In the genomic region with DNA sequence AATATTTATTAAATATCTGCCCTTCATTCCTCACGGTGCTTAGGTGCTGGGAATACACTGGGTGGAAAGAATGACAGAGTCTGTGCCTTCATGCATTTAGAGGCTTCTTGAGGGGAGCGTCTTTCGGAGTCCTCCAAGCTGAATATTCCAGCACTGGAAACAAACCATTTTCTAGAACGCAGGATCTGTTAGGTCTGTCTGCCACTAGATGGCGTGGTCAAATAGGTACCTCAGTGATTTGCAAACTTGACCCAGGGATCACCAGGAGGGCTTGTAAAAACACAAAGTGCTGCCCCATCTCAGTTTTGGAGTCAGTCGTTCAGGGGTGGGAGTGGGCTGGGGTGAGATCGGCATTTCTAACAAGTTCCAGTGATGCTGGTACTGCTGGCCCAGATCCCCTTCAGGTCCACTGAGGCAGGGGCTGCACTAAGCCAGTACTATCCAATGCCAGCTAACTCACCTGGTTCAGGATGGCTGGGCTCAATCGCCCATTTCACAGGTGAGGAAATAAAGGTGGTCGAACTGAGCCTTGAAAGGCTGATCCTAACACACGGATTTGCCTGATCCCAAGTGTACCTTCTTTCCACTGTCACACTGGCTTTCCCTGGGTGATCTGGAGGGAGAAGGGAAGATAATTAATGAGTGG, we compare ENCODE assay signal across 8 cellular contexts. TPM values are rescaled to one million over a fixed set of nuclear protein-coding genes. Genes with fewer than 3 reads are reported as not detected.
DNase-seq lines count a peak whose midpoint lies in the region; ATAC-seq and TF ChIP-seq lines count a peak whose summit lies in the region.

No MANE protein-coding gene starts in this region.

- H2AFZ ChIP-seq in SU-DHL-6 (ENCODE audit: low read depth, low read length, severe bottlenecking) = no peak overlapping the region

- no peak for ATAC-seq in HG03469 (IDR thresholded peaks at IDR 0.05; ENCODE audit: unreplicated experiment)
- ATAC-seq in HG03175 (IDR thresholded peaks at IDR 0.05; ENCODE audit: unreplicated experiment) = no peak
- no peak for ATAC-seq in HG03025 (IDR thresholded peaks at IDR 0.05; ENCODE audit: low FRiP score, unreplicated experiment)

- no peak overlapping the region for H3K9ac ChIP-seq in SU-DHL-6 (ENCODE audit: low read length)

- DNase-seq in DMS53 (lab: John Stamatoyannopoulos, UW) (peak; percentile 76), HT-29 (ENCODE audit: low spot score) (peak; percentile 59), foreskin melanocyte (peak; percentile 25)

- H3K27ac ChIP-seq in SU-DHL-6 (ENCODE audit: low read depth, low read length) = no peak overlapping the region
- H3K27ac ChIP-seq in temporal lobe (ENCODE audit: low read depth, low read length) = peak overlapping the region; percentile 63

- H3F3A ChIP-seq in SU-DHL-6 (ENCODE audit: insufficient read depth) = no peaks in the 10 kb centered on the region

- TF ChIP-seq CTCF in SU-DHL-6 (IDR thresholded peaks at IDR 0.05; ENCODE audit: insufficient read depth, low read length, poor library complexity, severe bottlenecking) = peak; percentile 47

- H3K4me2 ChIP-seq in SU-DHL-6 (ENCODE audit: low read depth, low read length, poor library complexity, severe bottlenecking) = no peak overlapping the region

- no peaks in the 10 kb centered on the region for H3K9me2 ChIP-seq in SU-DHL-6 (replicated peaks; ENCODE audit: insufficient read depth, low read length)

- no peaks in the 10 kb centered on the region for H3K79me2 ChIP-seq in SU-DHL-6 (ENCODE audit: insufficient read depth, low read length)

- H4K20me1 ChIP-seq in SU-DHL-6 (ENCODE audit: low read depth, low read length) = no peaks in the 10 kb centered on the region

- H3K36me3 ChIP-seq in SU-DHL-6 (ENCODE audit: low read length) = no peaks in the 10 kb centered on the region

- no peak overlapping the region for H3K4me3 ChIP-seq in SU-DHL-6 (ENCODE audit: insufficient read depth, low read length, poor library complexity, severe bottlenecking)

- H3K27me3 ChIP-seq in SU-DHL-6 (ENCODE audit: low read length) = no peaks in the 10 kb centered on the region

- H3K9me3 ChIP-seq in SU-DHL-6 (ENCODE audit: insufficient read depth, low read length) = no peaks in the 10 kb centered on the region

RNA-seq across cellular contexts. Expression of gene ARNT2, which starts 14.8 kb away (rescaled TPM):
- not detected in 2 replicates for total RNA-seq in HT-29 (2014; rRNA removed; shearing (Covaris generic))
- 72.8 TPM for total RNA-seq in temporal lobe

Comparison
In these comparisons a context has a peak if more than half of its experiments do, and no peak if none do; other contexts are left out.
1. DNase-seq: peak in every context shown above with its lines; median percentile 76 in DMS53; 59 in HT-29; 25 in foreskin melanocyte.
2. RNA of gene ARNT2, which starts 14.8 kb away (total RNA-seq): 72.8 TPM in temporal lobe (single experiment); not detected in HT-29; every median in the first group is over 10 times any median in the second.